In the genomic region with DNA sequence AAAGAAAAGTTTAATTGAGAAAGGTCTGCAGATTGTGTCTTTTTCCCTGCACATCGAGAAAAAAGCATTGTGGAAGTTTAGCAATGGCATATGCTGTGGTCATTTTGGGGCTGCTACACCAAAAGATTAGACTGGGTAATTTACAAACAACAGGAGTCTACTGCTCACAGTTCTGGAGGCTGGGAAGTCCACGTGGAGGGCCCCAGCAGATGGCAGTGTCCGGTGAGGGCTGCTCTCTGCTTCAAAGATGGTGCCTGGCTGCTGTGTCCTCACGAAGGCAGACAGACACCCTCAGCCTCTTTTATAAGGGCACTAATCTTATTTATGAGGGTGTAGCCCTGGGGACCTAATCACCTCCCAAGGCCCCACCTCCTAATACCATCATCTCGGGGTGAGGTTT, we compare ENCODE assay signal across 23 cellular contexts. TPM values are rescaled to one million over a fixed set of nuclear protein-coding genes. Genes with fewer than 3 reads are reported as not detected.
A peak's percentile ranks its signal among the peaks of the same experiment; 100 is the strongest.
DNase-seq lines count a peak whose midpoint lies in the region; ATAC-seq and TF ChIP-seq lines count a peak whose summit lies in the region.
"Had no signal": no experiment of that assay in that cellular context is flagged by ENCODE, and none has a peak within 500 bp of the region (broad histone marks: within the 10 kb centered on the region; RNA-seq: fewer than 3 reads in every experiment).

No MANE protein-coding gene starts in this region.

- H3K9me3 ChIP-seq in GM23248 (ENCODE audit: low read depth): no peaks in the 10 kb centered on the region
- H3K9me3 ChIP-seq: colonic mucosa, gastroesophageal sphincter had no signal

- TF ChIP-seq CTCF in BJ (IDR thresholded peaks at IDR 0.05; ENCODE audit: insufficient read depth, low read depth, low read length) (0 out of 2 replicates have a peak, but pooled peaks have one; percentile 11), foreskin keratinocyte (conservative IDR thresholded peaks at IDR 0.05) (peak; percentile 20)

- H3K4me3 ChIP-seq in BJ (ENCODE audit: low read depth, low read length): no peak overlapping the region
- H3K4me3 ChIP-seq in GM23248: no peak overlapping the region
- H3K4me3 ChIP-seq: BLaER1, colonic mucosa, gastroesophageal sphincter, neural progenitor cell had no signal

- no peak for ATAC-seq in foreskin keratinocyte
- no peak for ATAC-seq in GM21381 (IDR thresholded peaks at IDR 0.05; ENCODE audit: unreplicated experiment)
- ATAC-seq: gastroesophageal sphincter had no signal

- no peaks in the 10 kb centered on the region for H4K20me1 ChIP-seq in GM23248 (ENCODE audit: insufficient read depth)

- WGBS in GM23248 (ENCODE audit: low coverage in 1 of 2, low lambda C conversion rate in 2 of 2, missing lambda C conversion rate in 2 of 2), 2 experiments: 49 to 52% methylated on average over 5 of the region's 5 CpGs

- H2AFZ ChIP-seq in GM23248: no peak overlapping the region
- H2AFZ ChIP-seq: neural progenitor cell had no signal

- no peaks in the 10 kb centered on the region for H3K9me2 ChIP-seq in GM23248 (ENCODE audit: insufficient read depth)

- no peak overlapping the region for H3K4me2 ChIP-seq in GM23248 (ENCODE audit: unreplicated experiment)
- H3K4me2 ChIP-seq: BLaER1, neural progenitor cell had no signal

- no peak overlapping the region for H3K27ac ChIP-seq in GM23248
- no peak overlapping the region for H3K27ac ChIP-seq in foreskin keratinocyte
- H3K27ac ChIP-seq: BLaER1, colonic mucosa, gastroesophageal sphincter, HL-60, neural progenitor cell had no signal

- H3F3A ChIP-seq in GM23248 (ENCODE audit: insufficient read depth): no peaks in the 10 kb centered on the region

- no peaks in the 10 kb centered on the region for H3K4me1 ChIP-seq in GM23248 (ENCODE audit: insufficient read depth)
- no peaks in the 10 kb centered on the region for H3K4me1 ChIP-seq in foreskin keratinocyte
- H3K4me1 ChIP-seq: colonic mucosa, gastroesophageal sphincter, neural progenitor cell had no signal

- no peak overlapping the region for H3K9ac ChIP-seq in GM23248
- H3K9ac ChIP-seq: BLaER1, neural progenitor cell had no signal

- in situ Hi-C loops in GM23248 (cut with MboI) (no loop called here), SK-MEL-5 (cut with HindIII; ENCODE audit: low pct_unique_long_range_greater_than_20kb, low sequenced_read_pairs) (no loop called here)

- H3K36me3 ChIP-seq in BJ (ENCODE audit: control insufficient read depth, insufficient read depth, low read length) (no peaks in the 10 kb centered on the region), GM23248 (ENCODE audit: low read depth) (no peaks in the 10 kb centered on the region)
- H3K36me3 ChIP-seq: BLaER1, colonic mucosa, gastroesophageal sphincter, neural progenitor cell had no signal

- CTCF ChIA-PET in BJ (lab: Yijun Ruan, JAX): no interaction called here

- H3K27me3 ChIP-seq in BJ (ENCODE audit: control insufficient read depth, insufficient read depth, low read length) (no peaks in the 10 kb centered on the region), GM23248 (replicated peaks; ENCODE audit: insufficient read depth) (peaks cover under 1% of the 10 kb centered on the region; the same call in 1 of the 2 replicates), foreskin keratinocyte (peaks cover 2% of the 10 kb centered on the region)
- H3K27me3 ChIP-seq: BLaER1, colonic mucosa, neural progenitor cell had no signal

- POLR2A ChIA-PET in BJ (lab: Charles Lee): no interaction called here

- DNase-seq in BJ (ENCODE audit: low read depth) (no peak), GM23248 (peak; percentile 18), SK-MEL-5 (ENCODE audit: low read depth, low spot score) (peak; percentile 38), foreskin keratinocyte (no peak), DMS 273 (lab: John Stamatoyannopoulos, UW; ENCODE audit: unreplicated experiment) (no peak), NCI-H2081 (lab: John Stamatoyannopoulos, UW) (no peak), SKM-1 treated with dmso at 0.1 percent for 144 hours (lab: John Stamatoyannopoulos, UW; ENCODE audit: unreplicated experiment) (no peak)
- DNase-seq: activated CD4-positive, alpha-beta T cell treated with anti-CD3 and anti-CD28 coated beads, Interleukin-2, amount 10 ng/mL, durations not matched to agents 24 days and 14 days; activated naive CD4-positive, alpha-beta T cell; activated T-cell treated with anti-CD3 and anti-CD28 coated beads for 4 hours; colonic mucosa; KBM-7; midbrain; NCI-H1092; NCI-H2107; NCI-H524 treated with DMSO at 0.1 percent for 48 hours; stimulated activated CD4-positive, alpha-beta T cell treated with anti-CD3 and anti-CD28 coated beads, Interleukin-12 subunit alpha, Interleukin-12 subunit beta, amount 100 ng/mL, for 4 hours had no signal

- no peaks in the 10 kb centered on the region for H3K79me2 ChIP-seq in GM23248 (ENCODE audit: insufficient read depth)

RNA-seq across cellular contexts. Expression of gene PHF21B, which starts 21.1 kb away (rescaled TPM):
- polyA plus RNA-seq in BJ (2011; rRNA removed) (0.01 TPM in 1 of 2 replicates, not detected in the other), GM23248 (2016; fragmentation: Nextera tagmentation; extraction: Ambion mirVana) (not detected in 2 replicates), foreskin keratinocyte (0.10 and 0.12 TPM in 2 replicates)
- polyA minus RNA-seq in BJ (2011; rRNA and poly(A)+ RNA removed): not detected in 2 replicates
- not detected in 2 replicates for total RNA-seq in GM23248 (2014; rRNA removed; shearing (Covaris generic))
- 4.2 and 4.7 TPM in 2 replicates for total RNA-seq in SK-MEL-5 (2014; rRNA removed; shearing (Covaris generic))
- 7.6 and 11.8 TPM in 2 replicates for polyA plus RNA-seq in SK-MEL-5 (2015; cell fraction: cytosol; rRNA removed)
- polyA plus RNA-seq in SK-MEL-5 (2015; cell fraction: nucleus; rRNA removed): 27.3 and 33.1 TPM in 2 replicates
- 0.14 and 0.27 TPM in 2 replicates for total RNA-seq in foreskin keratinocyte
- total RNA-seq: colonic mucosa, pulmonary artery endothelial cell had no signal

Comparison
In these comparisons a context has a peak if more than half of its experiments do, and no peak if none do; other contexts are left out.
1. DNase-seq: peak in GM23248 (single experiment) and SK-MEL-5 (single experiment); none in BJ (single experiment), foreskin keratinocyte (0 of 2), DMS 273 (single experiment), NCI-H2081 (0 of 2) and SKM-1 treated with dmso at 0.1 percent for 144 hours (single experiment).